Comparison of ENCODE assay signal across 12 cellular contexts in genomic region chr6:112877134-112878100, GRCh38.
A peak's percentile ranks its signal among the peaks of the same experiment; 100 is the strongest.
DNase-seq lines count a peak whose midpoint lies in the region; ATAC-seq and TF ChIP-seq lines count a peak whose summit lies in the region.
"Had no signal": no experiment of that assay in that cellular context is flagged by ENCODE, and none has a peak within 500 bp of the region (broad histone marks: within the 10 kb centered on the region; RNA-seq: fewer than 3 reads in every experiment).

No MANE protein-coding gene starts in this region.

- WGBS in body of pancreas, 2 donors = 45 to 52% methylated on average over 4 of the region's 4 CpGs

- POLR2A ChIA-PET in CD4-positive, alpha-beta T cell (lab: Charles Lee) = no interaction called here
- POLR2A ChIA-PET in activated CD8-positive, alpha-beta T cell treated with anti-CD3 and anti-CD28 coated beads for 36 hours (lab: Charles Lee) = no interaction called here

- H3K9me3 ChIP-seq in body of pancreas (no peaks in the 10 kb centered on the region), thoracic aorta (no peaks in the 10 kb centered on the region)
- H3K9me3 ChIP-seq in CD4-positive, alpha-beta T cell (ENCODE audit: control insufficient read depth, low read length) = no peaks in the 10 kb centered on the region

- no peaks in the 10 kb centered on the region for H3K36me3 ChIP-seq in body of pancreas (replicated peaks in 1 of 2; ENCODE audit: insufficient read depth in 1 of 2, low read depth in 2 of 2)
- H3K36me3 ChIP-seq in thoracic aorta = no peaks in the 10 kb centered on the region

- H3K36me3 Mint-ChIP-seq in CD4-positive, alpha-beta T cell (ENCODE audit: low read depth) = no peaks in the 10 kb centered on the region
- no peaks in the 10 kb centered on the region for H3K36me3 Mint-ChIP-seq in activated CD8-positive, alpha-beta T cell treated with anti-CD3 and anti-CD28 coated beads for 36 hours (ENCODE audit: low read depth)

- no peak overlapping the region for H3K4me3 ChIP-seq in body of pancreas
- H3K4me3 ChIP-seq in thoracic aorta = no peak overlapping the region
- H3K4me3 ChIP-seq: skin epidermis had no signal

- H3K9me3 Mint-ChIP-seq in CD4-positive, alpha-beta T cell = no peaks in the 10 kb centered on the region
- no peaks in the 10 kb centered on the region for H3K9me3 Mint-ChIP-seq in activated CD8-positive, alpha-beta T cell treated with anti-CD3 and anti-CD28 coated beads for 36 hours
- H3K9me3 Mint-ChIP-seq: dendritic cell treated with granulocyte-macrophage colony-stimulating factor and Interleukin-4, amounts not matched to agents 40 ng/mL and 50 ng/mL, for 4 days had no signal

- TF ChIP-seq CTCF in body of pancreas (IDR thresholded peaks at IDR 0.05) = no peak
- no peak for TF ChIP-seq CTCF in thoracic aorta (IDR thresholded peaks at IDR 0.05)
- TF ChIP-seq CTCF in CD4-positive, alpha-beta T cell (IDR thresholded peaks at IDR 0.05) = no peak
- TF ChIP-seq CTCF in activated CD8-positive, alpha-beta T cell treated with anti-CD3 and anti-CD28 coated beads for 36 hours (IDR thresholded peaks at IDR 0.05) = no peak

- no peak overlapping the region for H3K27ac Mint-ChIP-seq in CD4-positive, alpha-beta T cell
- H3K27ac Mint-ChIP-seq in activated CD8-positive, alpha-beta T cell treated with anti-CD3 and anti-CD28 coated beads for 36 hours = no peak overlapping the region
- H3K27ac Mint-ChIP-seq: B cell; dendritic cell treated with granulocyte-macrophage colony-stimulating factor and Interleukin-4, amounts not matched to agents 40 ng/mL and 50 ng/mL, for 4 days had no signal

- H3K27me3 Mint-ChIP-seq in CD4-positive, alpha-beta T cell = no peaks in the 10 kb centered on the region
- H3K27me3 Mint-ChIP-seq in activated CD8-positive, alpha-beta T cell treated with anti-CD3 and anti-CD28 coated beads for 36 hours = no peaks in the 10 kb centered on the region
- H3K27me3 Mint-ChIP-seq: B cell; dendritic cell treated with granulocyte-macrophage colony-stimulating factor and Interleukin-4, amounts not matched to agents 40 ng/mL and 50 ng/mL, for 4 days had no signal

- DNase-seq in NCI-H1092 treated with DMSO at 0.1 percent for 48 hours (lab: John Stamatoyannopoulos, UW) (peak; percentile 3), NCI-H1092 (lab: John Stamatoyannopoulos, UW) (no peak), body of pancreas (no peak), inferior parietal cortex (ENCODE audit: extremely low spot score) (peak; percentile 19), thoracic aorta (ENCODE audit: low spot score) (no peak)
- DNase-seq in CD4-positive, alpha-beta T cell = no peak
- DNase-seq in activated CD8-positive, alpha-beta T cell treated with anti-CD3 and anti-CD28 coated beads for 36 hours = no peak
- DNase-seq: T-helper 1 cell had no signal

- intact Hi-C loops in body of pancreas (cut with DNase I) = no loop called here
- intact Hi-C loops in CD4-positive, alpha-beta T cell (cut with DNase I, micrococcal nuclease) = no loop called here
- intact Hi-C loops in activated CD8-positive, alpha-beta T cell treated with anti-CD3 and anti-CD28 coated beads for 36 hours (cut with micrococcal nuclease) = no loop called here

- H3K4me1 ChIP-seq in body of pancreas (no peaks in the 10 kb centered on the region), thoracic aorta (ENCODE audit: control insufficient read depth in 1 of 2, low read depth in 2 of 2) (peaks cover 4 to 12% of the 10 kb centered on the region in 2 donors)

- no peak overlapping the region for H3K4me3 Mint-ChIP-seq in CD4-positive, alpha-beta T cell
- H3K4me3 Mint-ChIP-seq in activated CD8-positive, alpha-beta T cell treated with anti-CD3 and anti-CD28 coated beads for 36 hours = no peak overlapping the region
- H3K4me3 Mint-ChIP-seq: B cell; dendritic cell treated with granulocyte-macrophage colony-stimulating factor and Interleukin-4, amounts not matched to agents 40 ng/mL and 50 ng/mL, for 4 days had no signal

- TF ChIP-seq POLR2A in body of pancreas (IDR thresholded peaks at IDR 0.05) = no peak

- CTCF ChIA-PET in CD4-positive, alpha-beta T cell (lab: Charles Lee) = no interaction called here
- CTCF ChIA-PET in activated CD8-positive, alpha-beta T cell treated with anti-CD3 and anti-CD28 coated beads for 36 hours (lab: Charles Lee) = no interaction called here

- H3K4me1 Mint-ChIP-seq in CD4-positive, alpha-beta T cell (ENCODE audit: low read depth) = no peaks in the 10 kb centered on the region
- no peaks in the 10 kb centered on the region for H3K4me1 Mint-ChIP-seq in activated CD8-positive, alpha-beta T cell treated with anti-CD3 and anti-CD28 coated beads for 36 hours (ENCODE audit: low read depth)
- H3K4me1 Mint-ChIP-seq: B cell had no signal

- H3K27me3 ChIP-seq in body of pancreas (no peaks in the 10 kb centered on the region), thoracic aorta (replicated peaks; ENCODE audit: insufficient read depth) (no peaks in the 10 kb centered on the region)
- no peaks in the 10 kb centered on the region for H3K27me3 ChIP-seq in CD4-positive, alpha-beta T cell (ENCODE audit: control insufficient read depth, insufficient read depth, low read length)

- H3K27ac ChIP-seq in body of pancreas = no peak overlapping the region
- H3K27ac ChIP-seq in thoracic aorta = peak overlapping the region in 1 of 2 donors; percentile 49
- no peak overlapping the region for H3K27ac ChIP-seq in CD4-positive, alpha-beta T cell (ENCODE audit: low read depth, low read length)

- peak; percentile 24 for ATAC-seq in body of pancreas
- peak; percentile 77 for ATAC-seq in thoracic aorta (ENCODE audit: insufficient number of reproducible peaks, low FRiP score, low read depth)
- ATAC-seq in HG03354 (IDR thresholded peaks at IDR 0.05; ENCODE audit: poor library complexity, severe bottlenecking, unreplicated experiment) = no peak
- no peak for ATAC-seq in CD4-positive, alpha-beta T cell (ENCODE audit: poor library complexity)
- no peak for ATAC-seq in activated CD8-positive, alpha-beta T cell treated with anti-CD3 and anti-CD28 coated beads for 36 hours

Comparison
In these comparisons a context has a peak if more than half of its experiments do, and no peak if none do; other contexts are left out.
1. DNase-seq: peak in NCI-H1092 treated with DMSO at 0.1 percent for 48 hours (single experiment) and inferior parietal cortex (single experiment); none in NCI-H1092 (single experiment), body of pancreas (0 of 4), thoracic aorta (single experiment), CD4-positive, alpha-beta T cell (0 of 10) and activated CD8-positive, alpha-beta T cell treated with anti-CD3 and anti-CD28 coated beads for 36 hours (single experiment).
2. ATAC-seq: peak in body of pancreas (single experiment) and thoracic aorta (single experiment); none in HG03354 (single experiment), CD4-positive, alpha-beta T cell (single experiment) and activated CD8-positive, alpha-beta T cell treated with anti-CD3 and anti-CD28 coated beads for 36 hours (single experiment).